Comparison of ENCODE assay signal across 12 cellular contexts in genomic region chr12:29207120-29207519, GRCh38. TPM values are rescaled to one million over a fixed set of nuclear protein-coding genes. Genes with fewer than 3 reads are reported as not detected.
A peak's percentile ranks its signal among the peaks of the same experiment; 100 is the strongest.
DNase-seq lines count a peak whose midpoint lies in the region; ATAC-seq, FAIRE-seq and TF ChIP-seq lines count a peak whose summit lies in the region.
"Had no signal": no experiment of that assay in that cellular context is flagged by ENCODE, and none has a peak within 500 bp of the region (broad histone marks: within the 10 kb centered on the region; RNA-seq: fewer than 3 reads in every experiment).

No MANE protein-coding gene starts in this region.

- no peaks in the 10 kb centered on the region for H3K79me2 ChIP-seq in HepG2 (ENCODE audit: insufficient read depth, low read length)

- no peak for TF ChIP-seq RAD21 in liver (IDR thresholded peaks at IDR 0.05)
- TF ChIP-seq RAD21 in HepG2 (CRISPR knock-in tag; IDR thresholded peaks at IDR 0.05), result no peak

- H3K27ac ChIP-seq in liver (ENCODE audit: low read depth in 1 of 2, low read length in 2 of 2), result no peak overlapping the region
- H3K27ac ChIP-seq in HepG2 (ENCODE audit: extremely low read length, insufficient read depth, low read length), result no peak overlapping the region
- peak overlapping the region in 1 of 2 donors; percentile 60 for H3K27ac ChIP-seq in coronary artery
- no peak overlapping the region for H3K27ac ChIP-seq in foreskin keratinocyte
- H3K27ac ChIP-seq: ovary had no signal

- H3K27me3 ChIP-seq in liver (ENCODE audit: control insufficient read depth in 4 of 4, insufficient read depth in 4 of 4, low read length in 3 of 4) (no peaks in the 10 kb centered on the region), HepG2 (ENCODE audit: control insufficient read depth in 1 of 2, insufficient read depth in 2 of 2, low read length in 2 of 2) (no peaks in the 10 kb centered on the region; a peak in 1 of 5 replicates), foreskin keratinocyte (no peaks in the 10 kb centered on the region)
- H3K27me3 ChIP-seq: ovary had no signal

- H3K9me3 ChIP-seq in liver (ENCODE audit: control insufficient read depth in 4 of 4, low read length in 3 of 4) (no peaks in the 10 kb centered on the region), HepG2 (ENCODE audit: low read length) (no peaks in the 10 kb centered on the region)
- H3K9me3 ChIP-seq: ovary had no signal

- BruUV-seq in HepG2 (replicated peaks; lab: Mats Ljungman, UMichigan), result no TSS peak

- H3K9ac ChIP-seq in liver (ENCODE audit: low read depth in 1 of 2, low read length in 2 of 2), result no peak overlapping the region
- no peak overlapping the region for H3K9ac ChIP-seq in HepG2 (ENCODE audit: insufficient read depth, low read depth, low read length)

- TF ChIP-seq POLR2A in HepG2 (IDR thresholded peaks at IDR 0.05; ENCODE audit: insufficient read depth in 1 of 2, low read depth in 2 of 2, low read length in 2 of 2), result no peak
- TF ChIP-seq POLR2A in erythroblast (IDR thresholded peaks at IDR 0.05; ENCODE audit: low read length), result no peak

- 68% methylated on average over 5 of the region's 5 CpGs for WGBS in liver
- 20% methylated on average over 5 of the region's 5 CpGs for WGBS in HepG2 (ENCODE audit: low lambda C conversion rate)

- H3K4me1 ChIP-seq in liver (ENCODE audit: control insufficient read depth in 4 of 4, insufficient read depth in 4 of 4, low read length in 3 of 4), result no peaks in the 10 kb centered on the region
- H3K4me1 ChIP-seq in HepG2 (ENCODE audit: insufficient read depth, low read length), result no peaks in the 10 kb centered on the region
- H3K4me1 ChIP-seq in foreskin keratinocyte, result no peaks in the 10 kb centered on the region

- ATAC-seq in HepG2 (no peak), HG02938 (IDR thresholded peaks at IDR 0.05; ENCODE audit: unreplicated experiment) (no peak), foreskin keratinocyte (no peak)

- in situ Hi-C loops in HepG2 (cut with HindIII; ENCODE audit: extremely low pct_ligation_motif_present, low pct_unique_long_range_greater_than_20kb), result no loop called here

- no peak for DNase-seq in HepG2 (ENCODE audit: low spot score)
- peak; percentile 73 to 74 for DNase-seq in cardiac fibroblast (ENCODE audit: low read depth in 2 of 2)
- DNase-seq in kidney tubule cell (ENCODE audit: low spot score), result peak; percentile 2
- no peak for DNase-seq in coronary artery (ENCODE audit: low spot score)
- DNase-seq in erythroblast (lab: John Stamatoyannopoulos, UW), result no peak
- DNase-seq in foreskin keratinocyte, result no peak
- DNase-seq: Karpas-422, ovary, T-helper 1 cell had no signal

- H3K4me2 ChIP-seq in HepG2 (ENCODE audit: low read depth, low read length), result no peak overlapping the region

- TF ChIP-seq CTCF in liver (IDR thresholded peaks at IDR 0.05; ENCODE audit: low read depth, low read length, missing input control), result no peak
- no peak for TF ChIP-seq CTCF in HepG2 (CRISPR knock-in tag; IDR thresholded peaks at IDR 0.05)
- TF ChIP-seq CTCF in cardiac fibroblast (IDR thresholded peaks at IDR 0.05; ENCODE audit: low read depth, low read length), result no peak
- no peak for TF ChIP-seq CTCF in coronary artery (IDR thresholded peaks at IDR 0.05)
- TF ChIP-seq CTCF in foreskin keratinocyte (conservative IDR thresholded peaks at IDR 0.05), result no peak

- POLR2A ChIA-PET in HepG2 (lab: Yijun Ruan, JAX), result no interaction called here

- H3K4me3 ChIP-seq in liver (ENCODE audit: low read depth in 1 of 3, low read length in 3 of 3) (no peak overlapping the region), HepG2 (replicated peaks in 1 of 3; ENCODE audit: insufficient read depth in 1 of 3, low read depth in 2 of 3, low read length in 3 of 3) (no peak overlapping the region), cardiac fibroblast (replicated peaks in 1 of 2; ENCODE audit: low read depth in 2 of 2, low read length in 2 of 2) (no peak overlapping the region), coronary artery (no peak overlapping the region)
- H3K4me3 ChIP-seq: ovary had no signal

- CTCF ChIA-PET in HepG2 (lab: Yijun Ruan, JAX; ENCODE audit: low intra/inter-chr PET ratio, low total read pairs), result no interaction called here

- TF ChIP-seq EP300 in HepG2 (IDR thresholded peaks at IDR 0.05; ENCODE audit: low read depth in 2 of 2, low read length in 2 of 2) (no peak), HepG2 (CRISPR knock-in tag; IDR thresholded peaks at IDR 0.05; ENCODE audit: borderline replicate concordance) (no peak)

- no peak overlapping the region for H2AFZ ChIP-seq in HepG2 (ENCODE audit: low read length)

- no peaks in the 10 kb centered on the region for H4K20me1 ChIP-seq in HepG2 (ENCODE audit: insufficient read depth, low read length)

- intact Hi-C loops in HepG2 (cut with micrococcal nuclease; ENCODE audit: unreplicated experiment), result no loop called here

- H3K36me3 ChIP-seq in liver (ENCODE audit: control insufficient read depth in 4 of 4, insufficient read depth in 3 of 4, low read depth in 1 of 4, low read length in 3 of 4) (no peaks in the 10 kb centered on the region), HepG2 (replicated peaks in 1 of 2; ENCODE audit: control insufficient read depth in 1 of 2, insufficient read depth in 2 of 2, low read length in 2 of 2) (no peaks in the 10 kb centered on the region)
- H3K36me3 ChIP-seq: ovary had no signal

- no peak for FAIRE-seq in HepG2 (lab: Jason Lieb, UNC)
- FAIRE-seq: endometrium had no signal

TF ChIP-seq in liver, 16 proteins besides CTCF, POLR2A, EP300 and RAD21:
- no peak for TF ChIP-seq HNF4G (IDR thresholded peaks at IDR 0.05)
- no peak for TF ChIP-seq GABPA (IDR thresholded peaks at IDR 0.05 in 1 of 2, conservative IDR thresholded peaks at IDR 0.05 in 1 of 2)
- TF ChIP-seq, protein P1, sequence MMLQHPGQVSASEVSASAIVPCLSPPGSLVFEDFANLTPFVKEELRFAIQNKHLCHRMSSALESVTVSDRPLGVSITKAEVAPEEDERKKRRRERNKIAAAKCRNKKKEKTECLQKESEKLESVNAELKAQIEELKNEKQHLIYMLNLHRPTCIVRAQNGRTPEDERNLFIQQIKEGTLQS (IDR thresholded peaks at IDR 0.05), result no peak
- no peak for TF ChIP-seq FOXA1 (IDR thresholded peaks at IDR 0.05)
- TF ChIP-seq RXRA (IDR thresholded peaks at IDR 0.05), result no peak
- peak; percentile 19 for TF ChIP-seq MAX (IDR thresholded peaks at IDR 0.05)
- TF ChIP-seq TAF1 (conservative IDR thresholded peaks at IDR 0.05), result no peak
- no peak for TF ChIP-seq EGR1 (IDR thresholded peaks at IDR 0.05; ENCODE audit: low read depth in 2 of 2)
- no peak for TF ChIP-seq FOXA2 (IDR thresholded peaks at IDR 0.05)

TF ChIP-seq in HepG2, 621 proteins besides CTCF, POLR2A, EP300 and RAD21:
- no peak for TF ChIP-seq NR3C1 (CRISPR knock-in tag; IDR thresholded peaks at IDR 0.05)
- TF ChIP-seq RELA (CRISPR knock-in tag; IDR thresholded peaks at IDR 0.05), result no peak
TF ChIP-seq in HepG2: peak in this region for 0.

RNA-seq across cellular contexts. Expression of gene FAR2, which starts 58.0 kb away (rescaled TPM):
- total RNA-seq in liver, result 1 to 10 TPM; 2.3 to 7.6 TPM
- 1 to 10 TPM in 1 of 2 donors, under 1 TPM in 1; 0.81 to 3.8 TPM for polyA plus RNA-seq in liver
- total RNA-seq in HepG2 (2016; rRNA removed; fragmentation: Illumina TruSeq; extraction: Trizol), result not detected in 2 replicates
- not detected in 2 replicates for total RNA-seq in HepG2 (2016; cell fraction: cytosol; rRNA removed; fragmentation: Illumina TruSeq; extraction: Trizol; ENCODE audit: low read depth)
- not detected in 2 replicates for total RNA-seq in HepG2 (2016; cell fraction: insoluble cytoplasmic fraction; rRNA removed; fragmentation: Illumina TruSeq; extraction: Trizol)
- not detected in 2 replicates for total RNA-seq in HepG2 (2016; cell fraction: membrane; rRNA removed; fragmentation: Illumina TruSeq; extraction: Trizol)
- not detected in 2 replicates for total RNA-seq in HepG2 (2016; cell fraction: nucleus; rRNA removed; fragmentation: Illumina TruSeq; extraction: Trizol)
- not detected in 2 replicates for polyA plus RNA-seq in HepG2 (2011; rRNA removed)
- polyA plus RNA-seq in HepG2 (2011; cell fraction: cytosol; rRNA removed), result not detected in 2 replicates
- not detected in 2 replicates for polyA plus RNA-seq in HepG2 (2011; cell fraction: nucleus; rRNA removed)
- 0.09 and 0.46 TPM in 2 replicates for polyA plus RNA-seq in HepG2 (2012)
- not detected in 2 replicates for polyA plus RNA-seq in HepG2 (2016; cell fraction: cytosol; fragmentation: Illumina TruSeq; extraction: Trizol; ENCODE audit: low read depth)
- polyA plus RNA-seq in HepG2 (2016; cell fraction: insoluble cytoplasmic fraction; fragmentation: Illumina TruSeq; extraction: Trizol; ENCODE audit: low read depth), result not detected in 2 replicates
- not detected in 2 replicates for polyA plus RNA-seq in HepG2 (2016; cell fraction: membrane; fragmentation: Illumina TruSeq; extraction: Trizol; ENCODE audit: low read depth)
- not detected in 2 replicates for polyA plus RNA-seq in HepG2 (2016; cell fraction: nucleus; fragmentation: Illumina TruSeq; extraction: Trizol; ENCODE audit: insufficient read depth, low read depth)
- polyA minus RNA-seq in HepG2 (2011; rRNA and poly(A)+ RNA removed; ENCODE audit: low replicate concordance), result not detected in 2 replicates
- not detected in 2 replicates for polyA minus RNA-seq in HepG2 (2011; cell fraction: cytosol; rRNA and poly(A)+ RNA removed)
- 0.13 TPM in 1 of 2 replicates, not detected in the other for polyA minus RNA-seq in HepG2 (2011; cell fraction: nucleus; rRNA and poly(A)+ RNA removed)
- total RNA-seq in foreskin keratinocyte, result 10.1 and 12.9 TPM in 2 replicates
- polyA plus RNA-seq in foreskin keratinocyte, result 5.7 and 5.8 TPM in 2 replicates

Comparison
In these comparisons a context has a peak if more than half of its experiments do, and no peak if none do; other contexts are left out.
1. DNase-seq: peak in cardiac fibroblast (2 of 2) and kidney tubule cell (single experiment); none in HepG2 (single experiment), coronary artery (single experiment), erythroblast (0 of 2) and foreskin keratinocyte (0 of 2).